Comparison of ENCODE assay signal across 28 cellular contexts in genomic region chr3:7621645-7622044, GRCh38.
"Had no signal": no experiment of that assay in that cellular context is flagged by ENCODE, and none has a peak within 500 bp of the region (broad histone marks: within the 10 kb centered on the region; RNA-seq: fewer than 3 reads in every experiment).

No MANE protein-coding gene starts in this region.

- H3K4me1 ChIP-seq: colonic mucosa, esophagus muscularis mucosa, esophagus squamous epithelium, foreskin keratinocyte, gastrocnemius medialis, gastroesophageal sphincter, heart left ventricle, heart right ventricle had no signal

- H3K4me3 ChIP-seq: colonic mucosa, coronary artery, dorsolateral prefrontal cortex, esophagus muscularis mucosa, esophagus squamous epithelium, gastrocnemius medialis, gastroesophageal sphincter, heart left ventricle, heart right ventricle had no signal

- H3K36me3 ChIP-seq: colonic mucosa, esophagus muscularis mucosa, esophagus squamous epithelium, gastrocnemius medialis, gastroesophageal sphincter, heart left ventricle, heart right ventricle had no signal

- ATAC-seq: effector memory CD8-positive, alpha-beta T cell; esophagus mucosa; foreskin keratinocyte; gastrocnemius medialis; gastroesophageal sphincter; heart left ventricle; heart right ventricle had no signal

- H3K27me3 ChIP-seq: colonic mucosa, dorsolateral prefrontal cortex, esophagus muscularis mucosa, esophagus squamous epithelium, foreskin keratinocyte, gastrocnemius medialis, gastroesophageal sphincter, heart left ventricle, heart right ventricle had no signal

- H3K27ac ChIP-seq: colonic mucosa, coronary artery, epithelial cell of prostate, esophagus muscularis mucosa, esophagus squamous epithelium, foreskin keratinocyte, gastrocnemius medialis, gastroesophageal sphincter, heart left ventricle, heart right ventricle had no signal

- DNase-seq: colonic mucosa; cortex of kidney; dermis blood vessel endothelial cell; dorsolateral prefrontal cortex; effector CD4-positive, alpha-beta T cell; effector CD8-positive, alpha-beta T cell; effector memory CD4-positive, alpha-beta T cell; effector memory CD8-positive, alpha-beta T cell; endodermal cell; erythroblast; esophagus squamous epithelium; foreskin fibroblast; foreskin keratinocyte; foreskin melanocyte; gastrocnemius medialis; glutamatergic neuron; head of caudate nucleus; heart left ventricle; heart right ventricle had no signal

- H3K9me3 ChIP-seq: colonic mucosa, esophagus muscularis mucosa, esophagus squamous epithelium, gastrocnemius medialis, gastroesophageal sphincter, heart left ventricle, heart right ventricle had no signal

- FAIRE-seq: colon, endometrium, endothelial cell of umbilical vein, frontal cortex had no signal
